8 cellular contexts compared by ENCODE assay signal in genomic region chr20:36091561-36092423, GRCh38.
DNase-seq lines count a peak whose midpoint lies in the region; ATAC-seq and TF ChIP-seq lines count a peak whose summit lies in the region.

No MANE protein-coding gene starts in this region.

- DNase-seq in GM23248 (no peak), SJSA1 (ENCODE audit: low read depth in 1 of 2, low spot score in 2 of 2) (no peak), fibroblast of lung (ENCODE audit: low read depth in 2 of 2) (no peak), prostate gland (ENCODE audit: low spot score) (no peak), NCI-H510A (lab: John Stamatoyannopoulos, UW) (no peak)
- no peak for DNase-seq in stimulated activated CD4-positive, alpha-beta T cell treated with anti-CD3 and anti-CD28 coated beads, Interleukin-12 subunit alpha, Interleukin-12 subunit beta, amount 100 ng/mL, for 4 hours

- H3K27me3 ChIP-seq in GM23248 (replicated peaks; ENCODE audit: insufficient read depth) = peaks cover 14% of the 10 kb centered on the region; the same call in 1 of the 2 replicates
- H3K27me3 ChIP-seq in SJSA1 (replicated peaks) = peaks cover 24% of the 10 kb centered on the region
- H3K27me3 ChIP-seq in fibroblast of lung (ENCODE audit: control insufficient read depth, insufficient read depth, low read length) = peaks cover 8% of the 10 kb centered on the region
- H3K27me3 ChIP-seq in prostate gland (replicated peaks; ENCODE audit: insufficient read depth) = no peaks in the 10 kb centered on the region

- H3K36me3 ChIP-seq in GM23248 (ENCODE audit: low read depth) (no peaks in the 10 kb centered on the region), SJSA1 (no peaks in the 10 kb centered on the region), fibroblast of lung (ENCODE audit: control insufficient read depth, insufficient read depth, low read length) (no peaks in the 10 kb centered on the region), prostate gland (no peaks in the 10 kb centered on the region)

- intact Hi-C loops in prostate gland (cut with DNase I) = no loop called here

- H3K9me3 ChIP-seq in GM23248 (ENCODE audit: low read depth) = no peaks in the 10 kb centered on the region
- H3K9me3 ChIP-seq in SJSA1 (replicated peaks) = 0 out of 2 replicates have a peak, but pooled peaks cover 2% of the 10 kb centered on the region
- H3K9me3 ChIP-seq in fibroblast of lung (ENCODE audit: control insufficient read depth, insufficient read depth, low read depth, low read length) = no peaks in the 10 kb centered on the region
- H3K9me3 ChIP-seq in prostate gland = no peaks in the 10 kb centered on the region

- no peak for TF ChIP-seq POLR2A in prostate gland (IDR thresholded peaks at IDR 0.05)

- no peak overlapping the region for H3K9ac ChIP-seq in GM23248
- H3K9ac ChIP-seq in fibroblast of lung (ENCODE audit: insufficient read depth, low read length) = no peak overlapping the region

- H2AFZ ChIP-seq in GM23248 (no peak overlapping the region; the same call in 1 of the 2 replicates), fibroblast of lung (ENCODE audit: low read length) (no peak overlapping the region)

- TF ChIP-seq CTCF in fibroblast of lung (conservative IDR thresholded peaks at IDR 0.05 in 1 of 2, IDR thresholded peaks at IDR 0.05 in 1 of 2; ENCODE audit: low read depth in 1 of 2, low read length in 2 of 2) (no peak), prostate gland (IDR thresholded peaks at IDR 0.05) (no peak)

- no peak overlapping the region for H3K27ac ChIP-seq in GM23248
- no peak overlapping the region for H3K27ac ChIP-seq in SJSA1
- H3K27ac ChIP-seq in fibroblast of lung (ENCODE audit: insufficient read depth, low read length) = no peak overlapping the region
- peak overlapping the region in 1 of 2 donors; percentile 63 for H3K27ac ChIP-seq in prostate gland

- no peaks in the 10 kb centered on the region for H3K79me2 ChIP-seq in GM23248 (ENCODE audit: insufficient read depth)
- no peaks in the 10 kb centered on the region for H3K79me2 ChIP-seq in fibroblast of lung (ENCODE audit: control insufficient read depth, insufficient read depth, low read length)

- H4K20me1 ChIP-seq in GM23248 (ENCODE audit: insufficient read depth) (no peaks in the 10 kb centered on the region), fibroblast of lung (ENCODE audit: control insufficient read depth, extremely low read depth, insufficient read depth, low read length) (no peaks in the 10 kb centered on the region)

- ATAC-seq in HG03280 (IDR thresholded peaks at IDR 0.05; ENCODE audit: unreplicated experiment) (no peak), HG03175 (IDR thresholded peaks at IDR 0.05; ENCODE audit: unreplicated experiment) (no peak)

- H3K4me3 ChIP-seq in GM23248 = peak overlapping the region; percentile 75
- peak overlapping the region; percentile 44 for H3K4me3 ChIP-seq in SJSA1
- H3K4me3 ChIP-seq in fibroblast of lung (replicated peaks in 1 of 4; ENCODE audit: control extremely low read depth in 1 of 4, insufficient read depth in 1 of 4, low read depth in 3 of 4, low read length in 4 of 4) = peak overlapping the region in 2 of 4 experiments; percentile 19 to 67
- peak overlapping the region; percentile 57 to 68 for H3K4me3 ChIP-seq in prostate gland

- no peaks in the 10 kb centered on the region for H3K9me2 ChIP-seq in GM23248 (ENCODE audit: insufficient read depth)

- H3K4me2 ChIP-seq in GM23248 (ENCODE audit: unreplicated experiment) = peak overlapping the region; percentile 91
- H3K4me2 ChIP-seq in fibroblast of lung (ENCODE audit: extremely low read depth, insufficient read depth, low read length) = peak overlapping the region; percentile 58

- in situ Hi-C loops in GM23248 (cut with MboI) = no loop called here

- H3F3A ChIP-seq in GM23248 (ENCODE audit: insufficient read depth) = peaks cover 21% of the 10 kb centered on the region

- peaks cover 3% of the 10 kb centered on the region; the same call in 1 of the 2 replicates for H3K4me1 ChIP-seq in GM23248 (ENCODE audit: insufficient read depth)
- peaks cover 29% of the 10 kb centered on the region for H3K4me1 ChIP-seq in SJSA1 (replicated peaks)
- peaks cover 4% of the 10 kb centered on the region for H3K4me1 ChIP-seq in fibroblast of lung (ENCODE audit: control insufficient read depth, extremely low read depth, insufficient read depth, low read length)
- no peaks in the 10 kb centered on the region for H3K4me1 ChIP-seq in prostate gland (replicated peaks)

- 26 to 38% methylated on average over 33 to 45 of the region's 47 CpGs for WGBS in GM23248 (ENCODE audit: low coverage in 1 of 2, low lambda C conversion rate in 2 of 2, missing lambda C conversion rate in 2 of 2), 2 experiments
- WGBS in prostate gland = 12% methylated on average over 27 of the region's 47 CpGs
